Comparison of ENCODE assay signal across 3 cellular contexts in genomic region chr12:126989532-126989931, GRCh38.
"Had no signal": no experiment of that assay in that cellular context is flagged by ENCODE, and none has a peak within 500 bp of the region (broad histone marks: within the 10 kb centered on the region; RNA-seq: fewer than 3 reads in every experiment).

No MANE protein-coding gene starts in this region.

- H3K4me3 ChIP-seq: GM12878 had no signal

- DNase-seq: GDM1, GF-D8 had no signal

- ATAC-seq: GM12878 had no signal
